In genomic region chr7:157250605-157251228, GRCh38 we compare ENCODE assay signal across 7 cellular contexts.
DNase-seq lines count a peak whose midpoint lies in the region; ATAC-seq and TF ChIP-seq lines count a peak whose summit lies in the region.

No MANE protein-coding gene starts in this region.

- no CpG with 5 or more reads among the region's 9 CpGs for WGBS in mesendoderm (ENCODE audit: extremely low coverage, insufficient coverage, low lambda C conversion rate)
- 52% methylated on average over 9 of the region's 9 CpGs for WGBS in suprapubic skin

- H3K27ac ChIP-seq in HCT116 (ENCODE audit: low read depth, low read length) (no peak overlapping the region), mesendoderm (ENCODE audit: low read depth, low read length) (no peak overlapping the region), suprapubic skin (no peak overlapping the region)

- peaks cover 2% of the 10 kb centered on the region for H3K79me1 ChIP-seq in mesendoderm (ENCODE audit: low read length)

- H3K79me2 ChIP-seq in HCT116 (ENCODE audit: insufficient read depth, low read length) (peaks cover 3% of the 10 kb centered on the region; the same call in 1 of the 2 replicates), mesendoderm (ENCODE audit: control insufficient read depth, insufficient read depth, low read length) (no peaks in the 10 kb centered on the region)

- POLR2A ChIA-PET in HCT116 (lab: Charles Lee): no interaction called here

- H4K8ac ChIP-seq in mesendoderm (ENCODE audit: low read depth, low read length): no peak overlapping the region

- DNase-seq in GM06990 (ENCODE audit: extremely low read depth, insufficient read length) (no peak), HCT116 (ENCODE audit: low read depth, low spot score) (peak; percentile 53), NCI-H146 treated with DMSO at 0.1 percent for 48 hours (lab: John Stamatoyannopoulos, UW; ENCODE audit: unreplicated experiment) (peak; percentile 26), dermis microvascular lymphatic vessel endothelial cell (ENCODE audit: low read depth in 2 of 2) (peak; percentile 62 to 78), mesendoderm (peak; percentile 86), suprapubic skin (ENCODE audit: low spot score in 2 of 2) (no peak)
- DNase-seq in activated CD4-positive, CD25-positive, alpha-beta regulatory T cell treated with anti-CD3 and anti-CD28 coated beads, Interleukin-2, amount 50 U/mL, for 16 hours (ENCODE audit: low read depth, low spot score): peak; percentile 22

- TF ChIP-seq CTCF in GM06990 (IDR thresholded peaks at IDR 0.05; ENCODE audit: insufficient read depth, low read length, poor library complexity, severe bottlenecking) (peak; percentile 84), HCT116 (IDR thresholded peaks at IDR 0.05 in 2 of 3, conservative IDR thresholded peaks at IDR 0.05 in 1 of 3; ENCODE audit: borderline replicate concordance in 1 of 3, insufficient read depth in 1 of 3, low read depth in 2 of 3, low read length in 2 of 3) (peak; percentile 64 to 85 (median 84); a peak in 5 of 6 replicates), suprapubic skin (IDR thresholded peaks at IDR 0.05) (peak; percentile 23 to 72)

- no peaks in the 10 kb centered on the region for H3K27me3 ChIP-seq in GM06990 (replicated peaks; ENCODE audit: control insufficient read depth, insufficient read depth, low read length)
- no peaks in the 10 kb centered on the region for H3K27me3 ChIP-seq in HCT116 (ENCODE audit: insufficient read depth, low read length)
- no peaks in the 10 kb centered on the region for H3K27me3 ChIP-seq in mesendoderm (ENCODE audit: insufficient read depth, low read length, poor library complexity)
- H3K27me3 ChIP-seq in suprapubic skin: no peaks in the 10 kb centered on the region

- no peak overlapping the region for H2BK120ac ChIP-seq in mesendoderm (ENCODE audit: low read depth, low read length)

- no peaks in the 10 kb centered on the region for H4K20me1 ChIP-seq in HCT116 (ENCODE audit: insufficient read depth)

- no peak overlapping the region for H2AFZ ChIP-seq in HCT116 (ENCODE audit: low read depth, low read length, poor library complexity, severe bottlenecking)

- ATAC-seq in HCT116: peak; percentile 90

- H3K4me1 ChIP-seq in HCT116 (ENCODE audit: control insufficient read depth in 1 of 2, insufficient read depth in 2 of 2, low read length in 2 of 2) (no peaks in the 10 kb centered on the region), mesendoderm (ENCODE audit: control insufficient read depth, low read depth, low read length) (no peaks in the 10 kb centered on the region), suprapubic skin (no peaks in the 10 kb centered on the region)

- no peak overlapping the region for H4K5ac ChIP-seq in mesendoderm (ENCODE audit: low read length)

- no peak overlapping the region for H3K4ac ChIP-seq in mesendoderm (ENCODE audit: low read depth, low read length)

- intact Hi-C loops in HCT116 (cut with micrococcal nuclease): loop anchor here (1.0 kb wide), 1 partner anchor 341 kb away; no protein-coding TSS in a partner anchor

- CTCF ChIA-PET in HCT116 (lab: Charles Lee): no interaction called here

- TF ChIP-seq RAD21 in HCT116 (IDR thresholded peaks at IDR 0.05; ENCODE audit: low read depth): peak; percentile 55

- H3K4me3 ChIP-seq in GM06990 (replicated peaks; ENCODE audit: low read depth, low read length) (no peak overlapping the region), HCT116 (replicated peaks in 1 of 2; ENCODE audit: low read depth in 1 of 2, low read length in 2 of 2) (no peak overlapping the region), mesendoderm (ENCODE audit: low read length) (no peak overlapping the region), suprapubic skin (no peak overlapping the region)

- RAD21 ChIA-PET in HCT116 (lab: Charles Lee; ENCODE audit: low non-redundant PET in 1 of 2, low total read pairs in 2 of 2, uncharacterized antibody in 2 of 2, unreplicated experiment in 2 of 2): no interaction called here

- peaks cover 9% of the 10 kb centered on the region for H3K36me3 ChIP-seq in GM06990 (ENCODE audit: control insufficient read depth, insufficient read depth, low read length)
- H3K36me3 ChIP-seq in HCT116 (ENCODE audit: control insufficient read depth in 1 of 2, insufficient read depth in 2 of 2, low read length in 2 of 2): peaks cover 7 to 28% of the 10 kb centered on the region in 2 experiments; a peak in 2 of 4 replicates
- peaks cover 6% of the 10 kb centered on the region for H3K36me3 ChIP-seq in mesendoderm (ENCODE audit: control insufficient read depth, insufficient read depth, low read length)
- H3K36me3 ChIP-seq in suprapubic skin: peaks cover 48% of the 10 kb centered on the region

- no peak overlapping the region for H3K18ac ChIP-seq in mesendoderm (ENCODE audit: low read length)

- H3K56ac ChIP-seq in mesendoderm (ENCODE audit: low read length): no peak overlapping the region

- TF ChIP-seq POLR2A in HCT116 (IDR thresholded peaks at IDR 0.05; ENCODE audit: borderline replicate concordance, extremely low read depth, insufficient read depth, insufficient read length) (no peak), suprapubic skin (IDR thresholded peaks at IDR 0.05) (no peak)

- H2BK5ac ChIP-seq in mesendoderm (ENCODE audit: low read length): no peak overlapping the region

- no peak overlapping the region for H3K4me2 ChIP-seq in HCT116 (ENCODE audit: low read length)
- H3K4me2 ChIP-seq in mesendoderm (ENCODE audit: low read length): no peak overlapping the region

- no peaks in the 10 kb centered on the region for H3K9me2 ChIP-seq in HCT116 (ENCODE audit: insufficient read depth)

- H3K9ac ChIP-seq in HCT116 (ENCODE audit: low read length) (no peak overlapping the region), mesendoderm (ENCODE audit: low read length) (no peak overlapping the region)

- no peak for TF ChIP-seq EP300 in suprapubic skin (IDR thresholded peaks at IDR 0.05)

- BruUV-seq in HCT116 (replicated peaks; lab: Mats Ljungman, UMichigan): no TSS peak

- H3K9me3 ChIP-seq in HCT116 (ENCODE audit: control insufficient read depth in 1 of 2, insufficient read depth in 1 of 2, low read depth in 1 of 2, low read length in 2 of 2) (no peaks in the 10 kb centered on the region), suprapubic skin (no peaks in the 10 kb centered on the region)

- H3K23ac ChIP-seq in mesendoderm (ENCODE audit: low read length): no peak overlapping the region

- no peak overlapping the region for H2AK5ac ChIP-seq in mesendoderm (ENCODE audit: low read length)

- no peak overlapping the region for H2BK15ac ChIP-seq in mesendoderm (replicated peaks; ENCODE audit: low read depth)

TF ChIP-seq in HCT116, 20 proteins besides CTCF, POLR2A, EP300 and RAD21:
- TF ChIP-seq CBX3 (IDR thresholded peaks at IDR 0.05; ENCODE audit: low read depth): peak; percentile 36; the same call in 1 of the 2 replicates
- no peak for TF ChIP-seq ATF3 (IDR thresholded peaks at IDR 0.05)

Comparison
In these comparisons a context has a peak if more than half of its experiments do, and no peak if none do; other contexts are left out.
1. DNase-seq: peak in HCT116 (single experiment), NCI-H146 treated with DMSO at 0.1 percent for 48 hours (single experiment), activated CD4-positive, CD25-positive, alpha-beta regulatory T cell treated with anti-CD3 and anti-CD28 coated beads, Interleukin-2, amount 50 U/mL, for 16 hours (single experiment), dermis microvascular lymphatic vessel endothelial cell (2 of 2) and mesendoderm (single experiment); none in GM06990 (single experiment) and suprapubic skin (0 of 2).
2. Peak in every context shown above with its lines, with median percentiles within 50 percentile points of each other: CTCF ChIP-seq.